Comparison of ENCODE assay signal across 1 cellular context in genomic region chr6:132818404-132819359, GRCh38.
TF ChIP-seq lines count a peak whose summit lies in the region.

No MANE protein-coding gene starts in this region.

TF ChIP-seq in HepG2, 621 proteins besides CTCF, POLR2A, EP300 and RAD21 (continued from another document and continues in another):
- TF ChIP-seq ZGPAT (CRISPR knock-in tag; IDR thresholded peaks at IDR 0.05): peak; percentile 17; the same call in 1 of the 2 replicates
- TF ChIP-seq PAXIP1 (CRISPR knock-in tag; conservative IDR thresholded peaks at IDR 0.05): 0 out of 2 replicates have a peak, but pooled peaks have one; percentile 31
- TF ChIP-seq PAF1 (CRISPR knock-in tag; IDR thresholded peaks at IDR 0.05): peak; percentile 92; the same call in 1 of the 2 replicates
- TF ChIP-seq, protein P1, sequence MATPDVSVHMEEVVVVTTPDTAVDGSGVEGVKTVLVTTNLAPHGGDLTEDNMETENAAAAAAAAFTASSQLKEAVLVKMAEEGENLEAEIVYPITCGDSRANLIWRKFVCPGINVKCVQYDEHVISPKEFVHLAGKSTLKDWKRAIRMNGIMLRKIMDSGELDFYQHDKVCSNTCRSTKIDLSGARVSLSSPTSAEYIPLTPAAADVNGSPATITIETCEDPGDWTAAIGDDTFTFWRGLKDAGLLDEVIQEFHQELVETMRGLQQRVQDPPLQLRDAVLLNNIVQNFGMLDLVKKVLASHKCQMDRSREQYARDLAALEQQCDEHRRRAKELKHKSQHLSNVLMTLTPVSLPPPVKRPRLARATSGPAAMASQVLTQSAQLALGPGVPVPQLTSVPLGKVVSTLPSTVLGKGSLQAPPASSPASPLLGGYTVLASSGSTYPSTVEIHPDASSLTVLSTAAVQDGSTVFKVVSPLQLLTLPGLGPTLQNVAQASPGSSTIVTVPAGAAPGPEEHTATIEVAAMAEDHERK (CRISPR knock-in tag; IDR thresholded peaks at IDR 0.05; ENCODE audit: low read depth): no peak
- TF ChIP-seq GLI4 (CRISPR knock-in tag; IDR thresholded peaks at IDR 0.05; ENCODE audit: borderline replicate concordance): no peak
- TF ChIP-seq, protein P2, sequence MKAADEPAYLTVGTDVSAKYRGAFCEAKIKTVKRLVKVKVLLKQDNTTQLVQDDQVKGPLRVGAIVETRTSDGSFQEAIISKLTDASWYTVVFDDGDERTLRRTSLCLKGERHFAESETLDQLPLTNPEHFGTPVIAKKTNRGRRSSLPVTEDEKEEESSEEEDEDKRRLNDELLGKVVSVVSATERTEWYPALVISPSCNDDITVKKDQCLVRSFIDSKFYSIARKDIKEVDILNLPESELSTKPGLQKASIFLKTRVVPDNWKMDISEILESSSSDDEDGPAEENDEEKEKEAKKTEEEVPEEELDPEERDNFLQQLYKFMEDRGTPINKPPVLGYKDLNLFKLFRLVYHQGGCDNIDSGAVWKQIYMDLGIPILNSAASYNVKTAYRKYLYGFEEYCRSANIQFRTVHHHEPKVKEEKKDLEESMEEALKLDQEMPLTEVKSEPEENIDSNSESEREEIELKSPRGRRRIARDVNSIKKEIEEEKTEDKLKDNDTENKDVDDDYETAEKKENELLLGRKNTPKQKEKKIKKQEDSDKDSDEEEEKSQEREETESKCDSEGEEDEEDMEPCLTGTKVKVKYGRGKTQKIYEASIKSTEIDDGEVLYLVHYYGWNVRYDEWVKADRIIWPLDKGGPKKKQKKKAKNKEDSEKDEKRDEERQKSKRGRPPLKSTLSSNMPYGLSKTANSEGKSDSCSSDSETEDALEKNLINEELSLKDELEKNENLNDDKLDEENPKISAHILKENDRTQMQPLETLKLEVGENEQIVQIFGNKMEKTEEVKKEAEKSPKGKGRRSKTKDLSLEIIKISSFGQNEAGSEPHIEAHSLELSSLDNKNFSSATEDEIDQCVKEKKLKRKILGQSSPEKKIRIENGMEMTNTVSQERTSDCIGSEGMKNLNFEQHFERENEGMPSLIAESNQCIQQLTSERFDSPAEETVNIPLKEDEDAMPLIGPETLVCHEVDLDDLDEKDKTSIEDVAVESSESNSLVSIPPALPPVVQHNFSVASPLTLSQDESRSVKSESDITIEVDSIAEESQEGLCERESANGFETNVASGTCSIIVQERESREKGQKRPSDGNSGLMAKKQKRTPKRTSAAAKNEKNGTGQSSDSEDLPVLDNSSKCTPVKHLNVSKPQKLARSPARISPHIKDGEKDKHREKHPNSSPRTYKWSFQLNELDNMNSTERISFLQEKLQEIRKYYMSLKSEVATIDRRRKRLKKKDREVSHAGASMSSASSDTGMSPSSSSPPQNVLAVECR (CRISPR knock-in tag; IDR thresholded peaks at IDR 0.05; ENCODE audit: borderline replicate concordance): peak; percentile 6; the same call in 1 of the 2 replicates
- TF ChIP-seq, protein P3, sequence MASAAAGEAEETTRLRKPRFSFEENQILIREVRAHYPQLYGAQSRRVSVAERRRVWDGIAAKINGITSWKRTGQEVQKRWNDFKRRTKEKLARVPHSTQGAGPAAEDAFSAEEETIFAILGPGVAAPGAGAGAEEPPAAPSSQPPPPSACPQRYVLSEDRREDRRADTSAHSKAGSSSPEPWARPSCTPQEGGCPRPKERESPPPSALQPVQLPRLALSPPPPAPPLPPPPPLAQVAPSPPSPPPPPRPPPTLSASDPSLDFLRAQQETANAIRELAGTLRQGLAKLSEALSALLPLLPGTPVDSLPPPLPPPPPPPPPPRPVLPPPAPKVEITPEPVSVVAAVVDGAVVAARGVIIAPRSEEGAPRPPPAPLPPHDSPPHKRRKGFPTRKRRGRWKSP (CRISPR knock-in tag; IDR thresholded peaks at IDR 0.05): no peak
- TF ChIP-seq ZFP41 (CRISPR knock-in tag; IDR thresholded peaks at IDR 0.05; ENCODE audit: borderline replicate concordance): no peak
- TF ChIP-seq ZNF768 (CRISPR knock-in tag; IDR thresholded peaks at IDR 0.05): no peak
- TF ChIP-seq, protein P4, sequence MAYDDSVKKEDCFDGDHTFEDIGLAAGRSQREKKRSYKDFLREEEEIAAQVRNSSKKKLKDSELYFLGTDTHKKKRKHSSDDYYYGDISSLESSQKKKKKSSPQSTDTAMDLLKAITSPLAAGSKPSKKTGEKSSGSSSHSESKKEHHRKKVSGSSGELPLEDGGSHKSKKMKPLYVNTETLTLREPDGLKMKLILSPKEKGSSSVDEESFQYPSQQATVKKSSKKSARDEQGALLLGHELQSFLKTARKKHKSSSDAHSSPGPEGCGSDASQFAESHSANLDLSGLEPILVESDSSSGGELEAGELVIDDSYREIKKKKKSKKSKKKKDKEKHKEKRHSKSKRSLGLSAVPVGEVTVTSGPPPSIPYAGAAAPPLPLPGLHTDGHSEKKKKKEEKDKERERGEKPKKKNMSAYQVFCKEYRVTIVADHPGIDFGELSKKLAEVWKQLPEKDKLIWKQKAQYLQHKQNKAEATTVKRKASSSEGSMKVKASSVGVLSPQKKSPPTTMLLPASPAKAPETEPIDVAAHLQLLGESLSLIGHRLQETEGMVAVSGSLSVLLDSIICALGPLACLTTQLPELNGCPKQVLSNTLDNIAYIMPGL (CRISPR knock-in tag; IDR thresholded peaks at IDR 0.05; ENCODE audit: borderline replicate concordance in 1 of 2, low read depth in 1 of 2): no peak
- no peak for TF ChIP-seq ZIK1 (CRISPR knock-in tag; IDR thresholded peaks at IDR 0.05; ENCODE audit: borderline replicate concordance, low read depth)
- TF ChIP-seq SIN3A (IDR thresholded peaks at IDR 0.05; ENCODE audit: borderline replicate concordance, low read depth, low read length): 0 out of 2 replicates have a peak, but pooled peaks have one; percentile 37
- TF ChIP-seq HOXA5 (CRISPR knock-in tag; IDR thresholded peaks at IDR 0.05): 0 out of 2 replicates have a peak, but pooled peaks have one; percentile 19
- peak; percentile 76 for TF ChIP-seq POLR2AphosphoS5 (IDR thresholded peaks at IDR 0.05; ENCODE audit: low read depth, low read length)
- TF ChIP-seq SNRNP70 (IDR thresholded peaks at IDR 0.05; ENCODE audit: low read depth, low read length): no peak
- no peak for TF ChIP-seq MYC (CRISPR knock-in tag; IDR thresholded peaks at IDR 0.05; ENCODE audit: borderline replicate concordance)
- TF ChIP-seq ZNF891 (CRISPR knock-in tag; IDR thresholded peaks at IDR 0.05): no peak
- no peak for TF ChIP-seq FOXP4 (CRISPR knock-in tag; IDR thresholded peaks at IDR 0.05)
- no peak for TF ChIP-seq TCF7 (IDR thresholded peaks at IDR 0.05; ENCODE audit: low read depth)
- no peak for TF ChIP-seq TFAP4 (IDR thresholded peaks at IDR 0.05; ENCODE audit: borderline replicate concordance, low read depth)
- TF ChIP-seq NFIB (CRISPR knock-in tag; IDR thresholded peaks at IDR 0.05; ENCODE audit: borderline replicate concordance): no peak
- no peak for TF ChIP-seq ZNF589 (CRISPR knock-in tag; conservative IDR thresholded peaks at IDR 0.05)
- TF ChIP-seq ZNF546 (CRISPR knock-in tag; conservative IDR thresholded peaks at IDR 0.05): no peak
- no peak for TF ChIP-seq JUN (CRISPR knock-in tag; IDR thresholded peaks at IDR 0.05)
- no peak for TF ChIP-seq DRAP1 (CRISPR knock-in tag; IDR thresholded peaks at IDR 0.05)
- no peak for TF ChIP-seq FOXA1 (IDR thresholded peaks at IDR 0.05)
- no peak for TF ChIP-seq FOXA1 (CRISPR knock-in tag; IDR thresholded peaks at IDR 0.05)
- TF ChIP-seq MYNN (CRISPR knock-in tag; IDR thresholded peaks at IDR 0.05; ENCODE audit: low read depth): no peak
- no peak for TF ChIP-seq TBP (CRISPR knock-in tag; IDR thresholded peaks at IDR 0.05)
- TF ChIP-seq ZNF44 (CRISPR knock-in tag; IDR thresholded peaks at IDR 0.05): no peak
- TF ChIP-seq ZNF225 (CRISPR knock-in tag; IDR thresholded peaks at IDR 0.05): no peak
- TF ChIP-seq RARG (CRISPR knock-in tag; IDR thresholded peaks at IDR 0.05; ENCODE audit: low read depth): 0 out of 2 replicates have a peak, but pooled peaks have one; percentile 60
- no peak for TF ChIP-seq ZNF451 (CRISPR knock-in tag; IDR thresholded peaks at IDR 0.05)
- TF ChIP-seq ADNP (CRISPR knock-in tag; IDR thresholded peaks at IDR 0.05): no peak
- TF ChIP-seq ZSCAN12 (CRISPR knock-in tag; IDR thresholded peaks at IDR 0.05): no peak
- TF ChIP-seq, protein P5, sequence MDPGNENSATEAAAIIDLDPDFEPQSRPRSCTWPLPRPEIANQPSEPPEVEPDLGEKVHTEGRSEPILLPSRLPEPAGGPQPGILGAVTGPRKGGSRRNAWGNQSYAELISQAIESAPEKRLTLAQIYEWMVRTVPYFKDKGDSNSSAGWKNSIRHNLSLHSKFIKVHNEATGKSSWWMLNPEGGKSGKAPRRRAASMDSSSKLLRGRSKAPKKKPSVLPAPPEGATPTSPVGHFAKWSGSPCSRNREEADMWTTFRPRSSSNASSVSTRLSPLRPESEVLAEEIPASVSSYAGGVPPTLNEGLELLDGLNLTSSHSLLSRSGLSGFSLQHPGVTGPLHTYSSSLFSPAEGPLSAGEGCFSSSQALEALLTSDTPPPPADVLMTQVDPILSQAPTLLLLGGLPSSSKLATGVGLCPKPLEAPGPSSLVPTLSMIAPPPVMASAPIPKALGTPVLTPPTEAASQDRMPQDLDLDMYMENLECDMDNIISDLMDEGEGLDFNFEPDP (CRISPR knock-in tag; conservative IDR thresholded peaks at IDR 0.05): no peak
- no peak for TF ChIP-seq KLF6 (CRISPR knock-in tag; IDR thresholded peaks at IDR 0.05)
- TF ChIP-seq TMF1 (CRISPR knock-in tag; IDR thresholded peaks at IDR 0.05; ENCODE audit: low read depth): no peak
- no peak for TF ChIP-seq CBX2 (IDR thresholded peaks at IDR 0.05; ENCODE audit: low read depth, low read length)
- TF ChIP-seq CBX2 (CRISPR knock-in tag; IDR thresholded peaks at IDR 0.05; ENCODE audit: low read depth): 0 out of 2 replicates have a peak, but pooled peaks have one; percentile 59
- no peak for TF ChIP-seq ZNF414 (CRISPR knock-in tag; IDR thresholded peaks at IDR 0.05)
- TF ChIP-seq TGIF2 (CRISPR knock-in tag; IDR thresholded peaks at IDR 0.05): no peak
- TF ChIP-seq MZF1 (CRISPR knock-in tag; IDR thresholded peaks at IDR 0.05; ENCODE audit: borderline replicate concordance): no peak
- TF ChIP-seq RFXAP (CRISPR knock-in tag; IDR thresholded peaks at IDR 0.05; ENCODE audit: borderline replicate concordance): no peak; the same call in 1 of the 2 replicates
